19 cellular contexts compared by ENCODE assay signal in genomic region chr1:9278114-9278513, GRCh38. TPM values are rescaled to one million over a fixed set of nuclear protein-coding genes. Genes with fewer than 3 reads are reported as not detected.
DNase-seq lines count a peak whose midpoint lies in the region; ATAC-seq and TF ChIP-seq lines count a peak whose summit lies in the region.
"Had no signal": no experiment of that assay in that cellular context is flagged by ENCODE, and none has a peak within 500 bp of the region (broad histone marks: within the 10 kb centered on the region; RNA-seq: fewer than 3 reads in every experiment).

No MANE protein-coding gene starts in this region.

- H2BK120ac ChIP-seq in mesenchymal stem cell (ENCODE audit: low read depth, low read length) = no peak overlapping the region

- H2BK15ac ChIP-seq in mesenchymal stem cell (ENCODE audit: low read depth, poor library complexity, severe bottlenecking) = no peak overlapping the region

- H2AFZ ChIP-seq in mesenchymal stem cell (ENCODE audit: low read depth, low read length) = no peak overlapping the region

- WGBS in mesenchymal stem cell = 85% methylated on average over 3 of the region's 5 CpGs
- 85% methylated on average over 5 of the region's 5 CpGs; no CpG with 5 or more reads in 1 of the 2 donors for WGBS in transverse colon (ENCODE audit: low coverage in 1 of 2), 2 donors

- DNase-seq in left ventricle myocardium superior (no peak), left ventricle myocardium inferior (no peak), colonic mucosa (no peak), mesenchymal stem cell (no peak), transverse colon (no peak), SK-N-DZ (ENCODE audit: low spot score) (no peak), NCI-H2196 (lab: John Stamatoyannopoulos, UW; ENCODE audit: unreplicated experiment) (no peak), SIG-M5 (lab: John Stamatoyannopoulos, UW) (no peak)
- DNase-seq: AML-193; CD4-positive, alpha-beta memory T cell; DMS79 treated with DMSO at 0.1 percent for 48 hours; GDM1; NCI-H146; NCI-H2081 treated with DMSO at 0.1 percent for 48 hours; NCI-H226; NCI-H526 treated with DMSO at 0.1 percent for 48 hours; NK-92 treated with Interleukin-12 subunit alpha and Interleukin-12 subunit beta, amount 100 ng/mL, for 24 hours; OCI-M1 had no signal

- no peaks in the 10 kb centered on the region for H3K9me3 ChIP-seq in left ventricle myocardium inferior (replicated peaks)
- no peaks in the 10 kb centered on the region for H3K9me3 ChIP-seq in colonic mucosa
- no peaks in the 10 kb centered on the region for H3K9me3 ChIP-seq in mesenchymal stem cell (ENCODE audit: control insufficient read depth, low read length)
- H3K9me3 ChIP-seq in transverse colon = no peaks in the 10 kb centered on the region

- no peak overlapping the region for H3K4ac ChIP-seq in mesenchymal stem cell (ENCODE audit: low read depth in 1 of 2, low read length in 2 of 2)

- no peak for TF ChIP-seq POLR2A in transverse colon (IDR thresholded peaks at IDR 0.05)

- TF ChIP-seq CTCF in left ventricle myocardium inferior (IDR thresholded peaks at IDR 0.05; ENCODE audit: borderline replicate concordance) = no peak
- no peak for TF ChIP-seq CTCF in colonic mucosa (IDR thresholded peaks at IDR 0.05)
- TF ChIP-seq CTCF in transverse colon (IDR thresholded peaks at IDR 0.05) = no peak

- H3K4me1 ChIP-seq in left ventricle myocardium inferior (peaks cover 12% of the 10 kb centered on the region), colonic mucosa (peaks cover 11% of the 10 kb centered on the region), mesenchymal stem cell (ENCODE audit: control insufficient read depth, insufficient read depth, low read depth, low read length) (peaks cover 46% of the 10 kb centered on the region), transverse colon (peaks cover 15 to 64% (median 36%) of the 10 kb centered on the region in 4 donors)

- in situ Hi-C loops in transverse colon (cut with MboI; ENCODE audit: low pct_ligation_motif_present in 1 of 4, low pct_unique_long_range_greater_than_20kb in 1 of 4, low sequenced_read_pairs in 3 of 4) = loop anchor here in 2 of 4 donors (10.0 to 25.0 kb wide), 2 partner anchors 177 to 184 kb away; no protein-coding TSS in a partner anchor

- H4K91ac ChIP-seq in mesenchymal stem cell (ENCODE audit: low read length) = no peak overlapping the region

- ATAC-seq in left ventricle myocardium superior = peak; percentile 51
- ATAC-seq: SK-N-SH treated with all-trans-retinoic acid at 6 μM for 48 hours had no signal

- no peak overlapping the region for H3K23ac ChIP-seq in mesenchymal stem cell (ENCODE audit: low read length in 2 of 2)

- H3K27ac ChIP-seq in left ventricle myocardium inferior (replicated peaks) (no peak overlapping the region), colonic mucosa (peak overlapping the region; percentile 82), mesenchymal stem cell (ENCODE audit: low read length, poor library complexity, severe bottlenecking) (no peak overlapping the region), transverse colon (peak overlapping the region; percentile 86 to 92 (median 88))

- peaks cover 18% of the 10 kb centered on the region for H3K27me3 ChIP-seq in left ventricle myocardium inferior (ENCODE audit: low read depth)
- no peaks in the 10 kb centered on the region for H3K27me3 ChIP-seq in colonic mucosa
- no peaks in the 10 kb centered on the region for H3K27me3 ChIP-seq in mesenchymal stem cell (ENCODE audit: control insufficient read depth in 1 of 2, insufficient read depth in 1 of 2, low read length in 2 of 2)
- H3K27me3 ChIP-seq in transverse colon = no peaks in the 10 kb centered on the region

- H3K36me3 ChIP-seq in left ventricle myocardium inferior (no peaks in the 10 kb centered on the region), colonic mucosa (no peaks in the 10 kb centered on the region), mesenchymal stem cell (ENCODE audit: control insufficient read depth in 1 of 2, insufficient read depth in 2 of 2, low read depth in 1 of 2, low read length in 2 of 2) (no peaks in the 10 kb centered on the region), transverse colon (no peaks in the 10 kb centered on the region)

- no peak overlapping the region for H4K8ac ChIP-seq in mesenchymal stem cell (ENCODE audit: low read length)

- H3K4me2 ChIP-seq in mesenchymal stem cell (ENCODE audit: low read length, poor library complexity, severe bottlenecking) = no peak overlapping the region

- H2BK5ac ChIP-seq in mesenchymal stem cell (ENCODE audit: low read depth, low read length, poor library complexity, severe bottlenecking) = no peak overlapping the region

- H3K14ac ChIP-seq in mesenchymal stem cell (ENCODE audit: low read length in 2 of 2) = no peak overlapping the region

- H2BK12ac ChIP-seq in mesenchymal stem cell (ENCODE audit: low read length in 2 of 2) = peak overlapping the region in 1 of 2 experiments; percentile 35

- intact Hi-C loops in left ventricle myocardium superior (cut with micrococcal nuclease) (no loop called here), left ventricle myocardium inferior (cut with micrococcal nuclease) (no loop called here), colonic mucosa (cut with DNase I) (no loop called here), transverse colon (cut with DNase I; ENCODE audit: low total_unique reads) (no loop called here)

- H3K18ac ChIP-seq in mesenchymal stem cell (ENCODE audit: low read depth in 1 of 2, low read length in 2 of 2) = no peak overlapping the region

- H3K4me3 ChIP-seq in left ventricle myocardium inferior = no peak overlapping the region
- no peak overlapping the region for H3K4me3 ChIP-seq in colonic mucosa
- no peak overlapping the region for H3K4me3 ChIP-seq in mesenchymal stem cell (ENCODE audit: insufficient read depth in 1 of 2, low read depth in 1 of 2, low read length in 2 of 2)
- H3K4me3 ChIP-seq in transverse colon = no peak overlapping the region

- H3K79me1 ChIP-seq in mesenchymal stem cell (replicated peaks; ENCODE audit: low read length, poor library complexity, severe bottlenecking) = no peaks in the 10 kb centered on the region

- TF ChIP-seq EP300 in transverse colon (IDR thresholded peaks at IDR 0.05; ENCODE audit: low read depth) = no peak

- H3K9ac ChIP-seq in colonic mucosa (ENCODE audit: low read depth in 2 of 2, low read length in 2 of 2) (peak overlapping the region in 1 of 2 donors; percentile 77), mesenchymal stem cell (ENCODE audit: low read length) (peak overlapping the region; percentile 47)

- H2AK5ac ChIP-seq in mesenchymal stem cell (ENCODE audit: low read length, severe bottlenecking) = no peak overlapping the region

RNA-seq across cellular contexts. Expression of gene SPSB1, which starts 14.6 kb away (rescaled TPM):
- total RNA-seq in left ventricle myocardium superior = 13.1 TPM
- total RNA-seq in left ventricle myocardium inferior = 17.6 TPM
- 10 to 100 TPM; 14.9 to 28.7 TPM for total RNA-seq in colonic mucosa
- polyA plus RNA-seq in mesenchymal stem cell (2013, experiment 1 of 2) = 34.8 TPM
- 35.0 TPM for polyA plus RNA-seq in mesenchymal stem cell (2013, experiment 2 of 2)
- 10 to 100 TPM; 40.0 to 82.1 (median 52.6) TPM for total RNA-seq in transverse colon
- 1.3 and 1.8 TPM in 2 replicates for polyA plus RNA-seq in SK-N-DZ (2014; cell fraction: cytosol; rRNA removed)
- 0.81 and 1.3 TPM in 2 replicates for polyA plus RNA-seq in SK-N-DZ (2014; cell fraction: nucleus; rRNA removed)

RNA-seq across cellular contexts. Expression of gene H6PD, which starts 43.5 kb away (rescaled TPM):
- 20.3 TPM for total RNA-seq in left ventricle myocardium superior
- total RNA-seq in left ventricle myocardium inferior = 21.9 TPM
- total RNA-seq in colonic mucosa = 10 to 100 TPM; 20.8 to 24.7 TPM
- polyA plus RNA-seq in mesenchymal stem cell (2013, experiment 1 of 2) = 30.1 TPM
- polyA plus RNA-seq in mesenchymal stem cell (2013, experiment 2 of 2) = 29.4 TPM
- total RNA-seq in transverse colon = 10 to 100 TPM; 24.1 to 49.4 (median 26.7) TPM
- polyA plus RNA-seq in SK-N-DZ (2014; cell fraction: cytosol; rRNA removed) = 1.6 and 1.9 TPM in 2 replicates
- 1.6 and 2.0 TPM in 2 replicates for polyA plus RNA-seq in SK-N-DZ (2014; cell fraction: nucleus; rRNA removed)

Comparison
In these comparisons a context has a peak if more than half of its experiments do, and no peak if none do; other contexts are left out.
1. H3K27ac ChIP-seq: peak in colonic mucosa (single experiment) and transverse colon (4 of 4); none in left ventricle myocardium inferior (single experiment) and mesenchymal stem cell (single experiment).